Comparison of ENCODE assay signal across 8 cellular contexts in the genomic region with DNA sequence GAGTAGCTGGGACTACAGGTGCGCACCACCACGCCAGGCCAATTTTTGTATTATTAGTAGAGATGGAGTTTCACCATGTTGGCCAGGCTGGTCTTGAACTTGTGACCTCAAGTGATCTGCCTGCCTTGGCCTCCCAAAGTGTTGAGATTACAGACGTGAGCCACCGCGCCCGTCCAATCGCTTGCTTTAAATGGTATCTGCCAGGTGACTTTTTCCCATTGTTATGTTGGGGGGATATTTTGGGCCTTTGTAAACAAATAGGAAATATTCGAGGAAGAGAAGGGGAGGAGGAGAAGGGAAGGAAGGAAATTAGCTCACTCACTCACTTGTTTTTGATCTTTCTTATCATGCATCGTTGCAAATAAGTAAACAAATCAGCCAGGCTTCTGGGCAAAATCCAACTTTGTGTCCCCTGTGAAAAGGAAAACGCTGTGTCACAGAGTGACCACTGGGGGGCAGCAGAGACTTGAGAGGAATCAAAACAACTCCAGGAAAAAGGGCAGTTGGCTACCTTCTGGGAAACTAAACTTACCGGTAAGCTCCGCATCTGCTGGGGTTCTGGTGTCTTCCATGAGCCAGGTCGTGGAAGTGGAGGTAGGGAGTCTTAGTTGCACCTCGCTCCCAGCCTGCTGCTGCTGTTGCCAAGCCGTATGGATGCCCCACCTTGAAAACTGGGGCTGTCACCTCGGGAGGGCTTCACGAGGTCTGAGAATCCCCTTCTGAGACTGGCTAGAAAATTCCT. TPM values are rescaled to one million over a fixed set of nuclear protein-coding genes. Genes with fewer than 3 reads are reported as not detected.
DNase-seq lines count a peak whose midpoint lies in the region; ATAC-seq and TF ChIP-seq lines count a peak whose summit lies in the region.

No MANE protein-coding gene starts in this region.

- H2BK5ac ChIP-seq in mesendoderm (ENCODE audit: low read length), result no peak overlapping the region

- CTCF ChIA-PET in activated CD8-positive, alpha-beta T cell treated with anti-CD3 and anti-CD28 coated beads for 36 hours (lab: Charles Lee), result interaction anchor here (0.6 to 8.5 kb wide), 24 partner anchors 9 to 299 kb away, joined by 3 to 91 read pairs (median 4); partner anchors contain the start of gene RANBP3

- no peak overlapping the region for H2BK15ac ChIP-seq in mesendoderm (replicated peaks; ENCODE audit: low read depth)

- H3K27me3 Mint-ChIP-seq in activated CD8-positive, alpha-beta T cell treated with anti-CD3 and anti-CD28 coated beads for 36 hours, result peaks cover 3% of the 10 kb centered on the region

- H3K9me3 ChIP-seq in effector memory CD4-positive, alpha-beta T cell (ENCODE audit: control insufficient read depth, low read length), result no peaks in the 10 kb centered on the region

- H2BK120ac ChIP-seq in mesendoderm (ENCODE audit: low read depth, low read length), result no peak overlapping the region

- no peaks in the 10 kb centered on the region for H3K79me1 ChIP-seq in mesendoderm (ENCODE audit: low read length)

- POLR2A ChIA-PET in activated CD8-positive, alpha-beta T cell treated with anti-CD3 and anti-CD28 coated beads for 36 hours (lab: Charles Lee), result interaction anchor here (1.0 kb wide), 1 partner anchor 8 kb away, joined by 3 read pairs; no protein-coding TSS in a partner anchor

- no peak overlapping the region for H3K23ac ChIP-seq in mesendoderm (ENCODE audit: low read length)

- peaks cover 35% of the 10 kb centered on the region for H3K4me1 Mint-ChIP-seq in activated CD8-positive, alpha-beta T cell treated with anti-CD3 and anti-CD28 coated beads for 36 hours (ENCODE audit: low read depth)

- H3K4ac ChIP-seq in mesendoderm (ENCODE audit: low read depth, low read length), result no peak overlapping the region

- no peak overlapping the region for H3K4me2 ChIP-seq in mesendoderm (ENCODE audit: low read length)

- H3K18ac ChIP-seq in mesendoderm (ENCODE audit: low read length), result no peak overlapping the region

- H3K27ac ChIP-seq in effector memory CD4-positive, alpha-beta T cell (ENCODE audit: insufficient read depth, low read length, poor library complexity, severe bottlenecking), result no peak overlapping the region
- no peak overlapping the region for H3K27ac ChIP-seq in mesendoderm (ENCODE audit: low read depth, low read length)

- WGBS in mesendoderm (ENCODE audit: extremely low coverage, insufficient coverage, low lambda C conversion rate), result no CpG with 5 or more reads among the region's 17 CpGs

- peaks cover 6% of the 10 kb centered on the region for H3K4me1 ChIP-seq in effector memory CD4-positive, alpha-beta T cell (ENCODE audit: control insufficient read depth, insufficient read depth, low read length, poor library complexity, severe bottlenecking)
- no peaks in the 10 kb centered on the region for H3K4me1 ChIP-seq in mesendoderm (ENCODE audit: control insufficient read depth, low read depth, low read length)

- peak; percentile 57 for ATAC-seq in activated CD8-positive, alpha-beta T cell treated with anti-CD3 and anti-CD28 coated beads for 36 hours
- no peak for ATAC-seq in GM18858 (IDR thresholded peaks at IDR 0.05; ENCODE audit: unreplicated experiment)

- no peaks in the 10 kb centered on the region for H3K36me3 ChIP-seq in effector memory CD4-positive, alpha-beta T cell (ENCODE audit: control insufficient read depth, insufficient read depth, low read length)
- H3K36me3 ChIP-seq in mesendoderm (ENCODE audit: control insufficient read depth, insufficient read depth, low read length), result no peaks in the 10 kb centered on the region

- H4K5ac ChIP-seq in mesendoderm (ENCODE audit: low read length), result no peak overlapping the region

- H3K4me3 Mint-ChIP-seq in activated CD8-positive, alpha-beta T cell treated with anti-CD3 and anti-CD28 coated beads for 36 hours, result peak overlapping the region; percentile 54

- H3K56ac ChIP-seq in mesendoderm (ENCODE audit: low read length), result no peak overlapping the region

- H4K8ac ChIP-seq in mesendoderm (ENCODE audit: low read depth, low read length), result no peak overlapping the region

- intact Hi-C loops in activated CD8-positive, alpha-beta T cell treated with anti-CD3 and anti-CD28 coated beads for 36 hours (cut with micrococcal nuclease), result loop anchor here (2.0 kb wide), 1 partner anchor 36 kb away; no protein-coding TSS in a partner anchor

- no peaks in the 10 kb centered on the region for H3K27me3 ChIP-seq in effector memory CD4-positive, alpha-beta T cell (replicated peaks; ENCODE audit: control insufficient read depth, insufficient read depth, low read length, poor library complexity, severe bottlenecking)
- H3K27me3 ChIP-seq in mesendoderm (ENCODE audit: insufficient read depth, low read length, poor library complexity), result no peaks in the 10 kb centered on the region

- no peak overlapping the region for H2AK5ac ChIP-seq in mesendoderm (ENCODE audit: low read length)

- no peaks in the 10 kb centered on the region for H3K9me3 Mint-ChIP-seq in activated CD8-positive, alpha-beta T cell treated with anti-CD3 and anti-CD28 coated beads for 36 hours

- no peaks in the 10 kb centered on the region for H3K36me3 Mint-ChIP-seq in activated CD8-positive, alpha-beta T cell treated with anti-CD3 and anti-CD28 coated beads for 36 hours (ENCODE audit: low read depth)

- no peaks in the 10 kb centered on the region for H3K79me2 ChIP-seq in mesendoderm (ENCODE audit: control insufficient read depth, insufficient read depth, low read length)

- TF ChIP-seq CTCF in HFF-Myc (IDR thresholded peaks at IDR 0.05; ENCODE audit: low read depth, low read length, missing control alignments), result peak; percentile 93
- peak; percentile 95 for TF ChIP-seq CTCF in activated CD8-positive, alpha-beta T cell treated with anti-CD3 and anti-CD28 coated beads for 36 hours (IDR thresholded peaks at IDR 0.05)

- H3K9ac ChIP-seq in mesendoderm (ENCODE audit: low read length), result no peak overlapping the region

- peak overlapping the region; percentile 67 for H3K27ac Mint-ChIP-seq in activated CD8-positive, alpha-beta T cell treated with anti-CD3 and anti-CD28 coated beads for 36 hours

- peak; percentile 89 for DNase-seq in Ammon's horn (ENCODE audit: low spot score)
- peak; percentile 56 for DNase-seq in HFF-Myc (ENCODE audit: extremely low read depth, low read depth)
- peak; percentile 81 for DNase-seq in NCI-H774 (lab: John Stamatoyannopoulos, UW)
- DNase-seq in activated CD8-positive, alpha-beta T cell treated with anti-CD3 and anti-CD28 coated beads for 36 hours, result peak; percentile 80
- DNase-seq in effector memory CD4-positive, alpha-beta T cell, result peak; percentile 31 to 66 (median 43)
- DNase-seq in mesendoderm, result peak; percentile 84
- DNase-seq in stimulated activated CD8-positive, alpha-beta memory T cell treated with anti-CD3 and anti-CD28 coated beads, Interleukin-12 subunit alpha, Interleukin-12 subunit beta, amount 100 ng/mL, for 24 hours (ENCODE audit: extremely low read depth), result peak; percentile 39

- 0 out of 2 replicates have a peak overlapping the region, but pooled peaks have one; percentile 11 for H3K4me3 ChIP-seq in HFF-Myc (replicated peaks; ENCODE audit: low read depth, low read length)
- peak overlapping the region; percentile 55 for H3K4me3 ChIP-seq in effector memory CD4-positive, alpha-beta T cell (ENCODE audit: insufficient read depth, low read depth, low read length, poor library complexity, severe bottlenecking)
- no peak overlapping the region for H3K4me3 ChIP-seq in mesendoderm (ENCODE audit: low read length)

RNA-seq across cellular contexts. Expression of gene RANBP3, which starts 9.3 kb away (rescaled TPM):
- total RNA-seq in activated CD8-positive, alpha-beta T cell treated with anti-CD3 and anti-CD28 coated beads for 36 hours, result 10 to 100 TPM; 74.3 to 87.5 TPM
- 109 TPM for polyA plus RNA-seq in mesendoderm (2013, experiment 1 of 2)
- polyA plus RNA-seq in mesendoderm (2013, experiment 2 of 2), result 113 TPM

Comparison
In these comparisons a context has a peak if more than half of its experiments do, and no peak if none do; other contexts are left out.
1. DNase-seq: peak in every context shown above with its lines; median percentile 89 in Ammon's horn; 84 in mesendoderm; 81 in NCI-H774; 80 in activated CD8-positive, alpha-beta T cell treated with anti-CD3 and anti-CD28 coated beads for 36 hours; 56 in HFF-Myc; 43 in effector memory CD4-positive, alpha-beta T cell; 39 in stimulated activated CD8-positive, alpha-beta memory T cell treated with anti-CD3 and anti-CD28 coated beads, Interleukin-12 subunit alpha, Interleukin-12 subunit beta, amount 100 ng/mL, for 24 hours.